1 cellular context compared by ENCODE assay signal in genomic region chr17:17839792-17840707, GRCh38.
TF ChIP-seq lines count a peak whose summit lies in the region.

No MANE protein-coding gene starts in this region.

TF ChIP-seq in K562, 482 proteins besides CTCF, POLR2A, EP300 and RAD21 (continued from another document and continues in another):
- no peak for TF ChIP-seq CTCFL (IDR thresholded peaks at IDR 0.05; ENCODE audit: borderline replicate concordance, insufficient read depth, low read depth, low read length, poor library complexity, severe bottlenecking)
- peak; percentile 26; the same call in 1 of the 2 replicates for TF ChIP-seq ZFX (CRISPR knock-in tag; IDR thresholded peaks at IDR 0.05)
- TF ChIP-seq SRSF3 (IDR thresholded peaks at IDR 0.05; ENCODE audit: insufficient read depth, low read length): no peak
- 0 out of 2 replicates have a peak, but pooled peaks have one; percentile 31 for TF ChIP-seq ZNF197 (CRISPR knock-in tag; IDR thresholded peaks at IDR 0.05; ENCODE audit: low read depth)
- no peak for TF ChIP-seq SNRNP70 (optimal IDR thresholded peaks at IDR 0.05; ENCODE audit: low read depth, low read length)
- TF ChIP-seq RNF2 (IDR thresholded peaks at IDR 0.05): peak; percentile 16
- TF ChIP-seq PCBP1 (IDR thresholded peaks at IDR 0.05; ENCODE audit: low read depth, low read length, poor library complexity, severe bottlenecking): no peak
- peak; percentile 78 for TF ChIP-seq ZNF395 (CRISPR knock-in tag; IDR thresholded peaks at IDR 0.05)
- TF ChIP-seq NFRKB (IDR thresholded peaks at IDR 0.05; ENCODE audit: low read depth): no peak; the same call in none of the 2 replicates
- TF ChIP-seq, protein P1, sequence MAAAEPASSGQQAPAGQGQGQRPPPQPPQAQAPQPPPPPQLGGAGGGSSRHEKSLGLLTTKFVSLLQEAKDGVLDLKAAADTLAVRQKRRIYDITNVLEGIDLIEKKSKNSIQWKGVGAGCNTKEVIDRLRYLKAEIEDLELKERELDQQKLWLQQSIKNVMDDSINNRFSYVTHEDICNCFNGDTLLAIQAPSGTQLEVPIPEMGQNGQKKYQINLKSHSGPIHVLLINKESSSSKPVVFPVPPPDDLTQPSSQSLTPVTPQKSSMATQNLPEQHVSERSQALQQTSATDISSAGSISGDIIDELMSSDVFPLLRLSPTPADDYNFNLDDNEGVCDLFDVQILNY (CRISPR knock-in tag; IDR thresholded peaks at IDR 0.05): no peak
- TF ChIP-seq TEAD4 (IDR thresholded peaks at IDR 0.05; ENCODE audit: low read length): no peak
- TF ChIP-seq TEAD4 (CRISPR knock-in tag; IDR thresholded peaks at IDR 0.05; ENCODE audit: borderline replicate concordance): no peak
- peak; percentile 73 for TF ChIP-seq RBM25 (IDR thresholded peaks at IDR 0.05; ENCODE audit: low read depth, low read length, severe bottlenecking)
- no peak for TF ChIP-seq NUFIP1 (IDR thresholded peaks at IDR 0.05; ENCODE audit: partially characterized antibody)
- peak; percentile 36; the same call in 1 of the 2 replicates for TF ChIP-seq ZNF121 (CRISPR knock-in tag; conservative IDR thresholded peaks at IDR 0.05)
- TF ChIP-seq SREBF2 (CRISPR knock-in tag; IDR thresholded peaks at IDR 0.05): no peak
- TF ChIP-seq CCNT2 (IDR thresholded peaks at IDR 0.05; ENCODE audit: borderline replicate concordance, extremely low read depth, insufficient read length, low read depth, low read length): peak; percentile 95
- TF ChIP-seq KLF10 (CRISPR knock-in tag; IDR thresholded peaks at IDR 0.05): no peak
- no peak for TF ChIP-seq CCAR2 (IDR thresholded peaks at IDR 0.05; ENCODE audit: low read depth, low read length)
- no peak; a peak in 1 of 4 replicates for TF ChIP-seq HDAC1 (IDR thresholded peaks at IDR 0.05)
- TF ChIP-seq ERF (CRISPR knock-in tag; IDR thresholded peaks at IDR 0.05): peak; percentile 36; the same call in 1 of the 2 replicates
- 0 out of 2 replicates have a peak, but pooled peaks have one; percentile 29 for TF ChIP-seq ZBTB7A (IDR thresholded peaks at IDR 0.05; ENCODE audit: borderline replicate concordance, control insufficient read depth, low read depth, low read length)
- no peak for TF ChIP-seq XRCC5 (IDR thresholded peaks at IDR 0.05; ENCODE audit: low read depth, low read length)
- no peak for TF ChIP-seq OTX1 (CRISPR knock-in tag; IDR thresholded peaks at IDR 0.05)
- TF ChIP-seq ZNF324 (CRISPR knock-in tag; IDR thresholded peaks at IDR 0.05): peak; percentile 8; the same call in 1 of the 2 replicates
- TF ChIP-seq DNMT1 (IDR thresholded peaks at IDR 0.05): no peak
- TF ChIP-seq, protein P2, sequence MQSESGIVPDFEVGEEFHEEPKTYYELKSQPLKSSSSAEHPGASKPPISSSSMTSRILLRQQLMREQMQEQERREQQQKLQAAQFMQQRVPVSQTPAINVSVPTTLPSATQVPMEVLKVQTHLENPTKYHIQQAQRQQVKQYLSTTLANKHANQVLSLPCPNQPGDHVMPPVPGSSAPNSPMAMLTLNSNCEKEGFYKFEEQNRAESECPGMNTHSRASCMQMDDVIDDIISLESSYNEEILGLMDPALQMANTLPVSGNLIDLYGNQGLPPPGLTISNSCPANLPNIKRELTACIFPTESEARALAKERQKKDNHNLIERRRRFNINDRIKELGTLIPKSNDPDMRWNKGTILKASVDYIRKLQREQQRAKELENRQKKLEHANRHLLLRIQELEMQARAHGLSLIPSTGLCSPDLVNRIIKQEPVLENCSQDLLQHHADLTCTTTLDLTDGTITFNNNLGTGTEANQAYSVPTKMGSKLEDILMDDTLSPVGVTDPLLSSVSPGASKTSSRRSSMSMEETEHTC (IDR thresholded peaks at IDR 0.05): no peak; the same call in none of the 2 replicates
- no peak for TF ChIP-seq EHMT2 (IDR thresholded peaks at IDR 0.05)
- no peak for TF ChIP-seq ZNF57 (CRISPR knock-in tag; IDR thresholded peaks at IDR 0.05)
- TF ChIP-seq, protein P3, sequence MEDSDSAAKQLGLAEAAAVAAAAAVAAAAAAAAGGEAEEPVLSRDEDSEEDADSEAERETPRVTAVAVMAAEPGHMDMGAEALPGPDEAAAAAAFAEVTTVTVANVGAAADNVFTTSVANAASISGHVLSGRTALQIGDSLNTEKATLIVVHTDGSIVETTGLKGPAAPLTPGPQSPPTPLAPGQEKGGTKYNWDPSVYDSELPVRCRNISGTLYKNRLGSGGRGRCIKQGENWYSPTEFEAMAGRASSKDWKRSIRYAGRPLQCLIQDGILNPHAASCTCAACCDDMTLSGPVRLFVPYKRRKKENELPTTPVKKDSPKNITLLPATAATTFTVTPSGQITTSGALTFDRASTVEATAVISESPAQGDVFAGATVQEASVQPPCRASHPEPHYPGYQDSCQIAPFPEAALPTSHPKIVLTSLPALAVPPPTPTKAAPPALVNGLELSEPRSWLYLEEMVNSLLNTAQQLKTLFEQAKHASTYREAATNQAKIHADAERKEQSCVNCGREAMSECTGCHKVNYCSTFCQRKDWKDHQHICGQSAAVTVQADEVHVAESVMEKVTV (CRISPR knock-in tag; IDR thresholded peaks at IDR 0.05): no peak
- peak; percentile 82; the same call in 1 of the 2 replicates for TF ChIP-seq EP400 (IDR thresholded peaks at IDR 0.05)
- no peak for TF ChIP-seq TBL1XR1 (IDR thresholded peaks at IDR 0.05; ENCODE audit: low read length in 2 of 2)
- peak; percentile 44; the same call in 1 of the 2 replicates for TF ChIP-seq KLF1 (tag; IDR thresholded peaks at IDR 0.05)
- TF ChIP-seq ZKSCAN3 (CRISPR knock-in tag; IDR thresholded peaks at IDR 0.05): no peak
- TF ChIP-seq SMAD4 (CRISPR knock-in tag; conservative IDR thresholded peaks at IDR 0.05): peak; percentile 85
- TF ChIP-seq, protein P4, sequence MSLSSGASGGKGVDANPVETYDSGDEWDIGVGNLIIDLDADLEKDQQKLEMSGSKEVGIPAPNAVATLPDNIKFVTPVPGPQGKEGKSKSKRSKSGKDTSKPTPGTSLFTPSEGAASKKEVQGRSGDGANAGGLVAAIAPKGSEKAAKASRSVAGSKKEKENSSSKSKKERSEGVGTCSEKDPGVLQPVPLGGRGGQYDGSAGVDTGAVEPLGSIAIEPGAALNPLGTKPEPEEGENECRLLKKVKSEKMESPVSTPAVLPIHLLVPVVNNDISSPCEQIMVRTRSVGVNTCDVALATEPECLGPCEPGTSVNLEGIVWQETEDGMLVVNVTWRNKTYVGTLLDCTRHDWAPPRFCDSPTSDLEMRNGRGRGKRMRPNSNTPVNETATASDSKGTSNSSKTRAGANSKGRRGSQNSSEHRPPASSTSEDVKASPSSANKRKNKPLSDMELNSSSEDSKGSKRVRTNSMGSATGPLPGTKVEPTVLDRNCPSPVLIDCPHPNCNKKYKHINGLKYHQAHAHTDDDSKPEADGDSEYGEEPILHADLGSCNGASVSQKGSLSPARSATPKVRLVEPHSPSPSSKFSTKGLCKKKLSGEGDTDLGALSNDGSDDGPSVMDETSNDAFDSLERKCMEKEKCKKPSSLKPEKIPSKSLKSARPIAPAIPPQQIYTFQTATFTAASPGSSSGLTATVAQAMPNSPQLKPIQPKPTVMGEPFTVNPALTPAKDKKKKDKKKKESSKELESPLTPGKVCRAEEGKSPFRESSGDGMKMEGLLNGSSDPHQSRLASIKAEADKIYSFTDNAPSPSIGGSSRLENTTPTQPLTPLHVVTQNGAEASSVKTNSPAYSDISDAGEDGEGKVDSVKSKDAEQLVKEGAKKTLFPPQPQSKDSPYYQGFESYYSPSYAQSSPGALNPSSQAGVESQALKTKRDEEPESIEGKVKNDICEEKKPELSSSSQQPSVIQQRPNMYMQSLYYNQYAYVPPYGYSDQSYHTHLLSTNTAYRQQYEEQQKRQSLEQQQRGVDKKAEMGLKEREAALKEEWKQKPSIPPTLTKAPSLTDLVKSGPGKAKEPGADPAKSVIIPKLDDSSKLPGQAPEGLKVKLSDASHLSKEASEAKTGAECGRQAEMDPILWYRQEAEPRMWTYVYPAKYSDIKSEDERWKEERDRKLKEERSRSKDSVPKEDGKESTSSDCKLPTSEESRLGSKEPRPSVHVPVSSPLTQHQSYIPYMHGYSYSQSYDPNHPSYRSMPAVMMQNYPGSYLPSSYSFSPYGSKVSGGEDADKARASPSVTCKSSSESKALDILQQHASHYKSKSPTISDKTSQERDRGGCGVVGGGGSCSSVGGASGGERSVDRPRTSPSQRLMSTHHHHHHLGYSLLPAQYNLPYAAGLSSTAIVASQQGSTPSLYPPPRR (CRISPR knock-in tag; IDR thresholded peaks at IDR 0.05; ENCODE audit: borderline replicate concordance): no peak
- TF ChIP-seq, protein P5, sequence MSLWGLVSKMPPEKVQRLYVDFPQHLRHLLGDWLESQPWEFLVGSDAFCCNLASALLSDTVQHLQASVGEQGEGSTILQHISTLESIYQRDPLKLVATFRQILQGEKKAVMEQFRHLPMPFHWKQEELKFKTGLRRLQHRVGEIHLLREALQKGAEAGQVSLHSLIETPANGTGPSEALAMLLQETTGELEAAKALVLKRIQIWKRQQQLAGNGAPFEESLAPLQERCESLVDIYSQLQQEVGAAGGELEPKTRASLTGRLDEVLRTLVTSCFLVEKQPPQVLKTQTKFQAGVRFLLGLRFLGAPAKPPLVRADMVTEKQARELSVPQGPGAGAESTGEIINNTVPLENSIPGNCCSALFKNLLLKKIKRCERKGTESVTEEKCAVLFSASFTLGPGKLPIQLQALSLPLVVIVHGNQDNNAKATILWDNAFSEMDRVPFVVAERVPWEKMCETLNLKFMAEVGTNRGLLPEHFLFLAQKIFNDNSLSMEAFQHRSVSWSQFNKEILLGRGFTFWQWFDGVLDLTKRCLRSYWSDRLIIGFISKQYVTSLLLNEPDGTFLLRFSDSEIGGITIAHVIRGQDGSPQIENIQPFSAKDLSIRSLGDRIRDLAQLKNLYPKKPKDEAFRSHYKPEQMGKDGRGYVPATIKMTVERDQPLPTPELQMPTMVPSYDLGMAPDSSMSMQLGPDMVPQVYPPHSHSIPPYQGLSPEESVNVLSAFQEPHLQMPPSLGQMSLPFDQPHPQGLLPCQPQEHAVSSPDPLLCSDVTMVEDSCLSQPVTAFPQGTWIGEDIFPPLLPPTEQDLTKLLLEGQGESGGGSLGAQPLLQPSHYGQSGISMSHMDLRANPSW (CRISPR knock-in tag; IDR thresholded peaks at IDR 0.05): no peak
- TF ChIP-seq ZEB2 (IDR thresholded peaks at IDR 0.05): peak; percentile 93
- peak; percentile 98 for TF ChIP-seq CBX1 (IDR thresholded peaks at IDR 0.05; ENCODE audit: low read depth)
- TF ChIP-seq NRF1 (conservative IDR thresholded peaks at IDR 0.05 in 1 of 2, IDR thresholded peaks at IDR 0.05 in 1 of 2): peak; percentile 82 to 84
- no peak for TF ChIP-seq KHSRP (IDR thresholded peaks at IDR 0.05)
